26 cellular contexts compared by ENCODE assay signal in genomic region chr1:20169932-20170331, GRCh38. TPM values are rescaled to one million over a fixed set of nuclear protein-coding genes. Genes with fewer than 3 reads are reported as not detected.
A peak's percentile ranks its signal among the peaks of the same experiment; 100 is the strongest.
DNase-seq lines count a peak whose midpoint lies in the region; ATAC-seq, FAIRE-seq and TF ChIP-seq lines count a peak whose summit lies in the region.
"Had no signal": no experiment of that assay in that cellular context is flagged by ENCODE, and none has a peak within 500 bp of the region (broad histone marks: within the 10 kb centered on the region; RNA-seq: fewer than 3 reads in every experiment).

No MANE protein-coding gene starts in this region.

- H3K36me3 ChIP-seq in HepG2 (replicated peaks in 1 of 2; ENCODE audit: control insufficient read depth in 1 of 2, insufficient read depth in 2 of 2, low read length in 2 of 2) = no peaks in the 10 kb centered on the region; a peak in 1 of 5 replicates
- no peaks in the 10 kb centered on the region for H3K36me3 ChIP-seq in right lobe of liver
- H3K36me3 ChIP-seq in RWPE2 (ENCODE audit: low read depth) = no peaks in the 10 kb centered on the region
- H3K36me3 ChIP-seq in H1 (ENCODE audit: control insufficient read depth in 2 of 4, insufficient read depth in 4 of 4, low read length in 3 of 4) = no peaks in the 10 kb centered on the region
- H3K36me3 ChIP-seq: BE2C, HAP-1 had no signal

- H2AFZ ChIP-seq in HepG2 (ENCODE audit: low read length) = no peak overlapping the region
- H2AFZ ChIP-seq in H1 (ENCODE audit: low read length) = no peak overlapping the region
- H2AFZ ChIP-seq: GM23338 had no signal

- H3K56ac ChIP-seq in H1 (replicated peaks; ENCODE audit: insufficient read length, low read depth, low read length) = no peak overlapping the region

- no peak overlapping the region for H3K18ac ChIP-seq in H1 (ENCODE audit: extremely low read depth, low read length)

- peaks cover 4 to 28% of the 10 kb centered on the region in 2 experiments; a peak in 4 of 5 replicates for H3K27me3 ChIP-seq in HepG2 (ENCODE audit: control insufficient read depth in 1 of 2, insufficient read depth in 2 of 2, low read length in 2 of 2)
- H3K27me3 ChIP-seq in right lobe of liver = no peaks in the 10 kb centered on the region
- H3K27me3 ChIP-seq in RWPE2 (ENCODE audit: insufficient read depth, poor library complexity, severe bottlenecking) = no peaks in the 10 kb centered on the region
- H3K27me3 ChIP-seq in H1 (replicated peaks in 1 of 4; ENCODE audit: control insufficient read depth in 3 of 4, extremely low read depth in 1 of 4, insufficient read depth in 3 of 4, low read length in 3 of 4) = no peaks in the 10 kb centered on the region
- H3K27me3 ChIP-seq in dorsolateral prefrontal cortex = no peaks in the 10 kb centered on the region
- H3K27me3 ChIP-seq: BE2C had no signal

- TF ChIP-seq CTCF in HepG2 (CRISPR knock-in tag; IDR thresholded peaks at IDR 0.05) (no peak), right lobe of liver (IDR thresholded peaks at IDR 0.05) (no peak), RWPE2 (IDR thresholded peaks at IDR 0.05; ENCODE audit: poor library complexity, severe bottlenecking) (no peak), H1 (IDR thresholded peaks at IDR 0.05; ENCODE audit: control extremely low read depth in 1 of 3, insufficient read depth in 1 of 3, low read depth in 1 of 3, low read length in 3 of 3) (no peak), dorsolateral prefrontal cortex (IDR thresholded peaks at IDR 0.05 in 54 of 56, conservative IDR thresholded peaks at IDR 0.05 in 2 of 56; ENCODE audit: low read depth in 1 of 56, partially characterized antibody in 56 of 56) (no peak)

- no peak overlapping the region for H3K23ac ChIP-seq in H1 (ENCODE audit: insufficient read length)

- H4K20me1 ChIP-seq in HepG2 (ENCODE audit: insufficient read depth, low read length) (no peaks in the 10 kb centered on the region), H1 (replicated peaks in 1 of 2; ENCODE audit: control insufficient read depth in 1 of 2, insufficient read depth in 2 of 2, low read length in 2 of 2) (peaks cover 0 to 1% of the 10 kb centered on the region in 2 experiments)

- no peak overlapping the region for H4K91ac ChIP-seq in H1 (replicated peaks; ENCODE audit: insufficient read length, low read length)

- no TSS peak for BruUV-seq in HepG2 (replicated peaks; lab: Mats Ljungman, UMichigan)

- no peak overlapping the region for H3K14ac ChIP-seq in H1 (ENCODE audit: insufficient read length)

- no peaks in the 10 kb centered on the region for H3K4me1 ChIP-seq in HepG2 (ENCODE audit: insufficient read depth, low read length)
- peaks cover 0 to 5% (median 0%) of the 10 kb centered on the region in 4 donors for H3K4me1 ChIP-seq in right lobe of liver
- peaks cover 8% of the 10 kb centered on the region for H3K4me1 ChIP-seq in RWPE2 (ENCODE audit: insufficient read depth, poor library complexity, severe bottlenecking)
- peaks cover 0 to 5% (median 0%) of the 10 kb centered on the region in 4 experiments; a peak in 3 of 7 replicates for H3K4me1 ChIP-seq in H1 (replicated peaks in 1 of 4; ENCODE audit: control insufficient read depth in 3 of 4, insufficient read depth in 4 of 4, low read length in 3 of 4)
- H3K4me1 ChIP-seq: BE2C, HAP-1 had no signal

- H2AK5ac ChIP-seq in H1 (ENCODE audit: low read depth, low read length) = no peak overlapping the region

- H4K5ac ChIP-seq in H1 (ENCODE audit: insufficient read length, low read depth, low read length) = no peak overlapping the region

- in situ Hi-C loops in HepG2 (cut with HindIII; ENCODE audit: extremely low pct_ligation_motif_present, low pct_unique_long_range_greater_than_20kb) = no loop called here

- H3K9ac ChIP-seq in HepG2 (ENCODE audit: insufficient read depth, low read depth, low read length) = no peak overlapping the region
- no peak overlapping the region for H3K9ac ChIP-seq in H1 (replicated peaks in 1 of 4; ENCODE audit: extremely low read depth in 1 of 4, low read depth in 3 of 4, low read length in 3 of 4)

- no peak overlapping the region for H3K27ac ChIP-seq in HepG2 (ENCODE audit: extremely low read length, insufficient read depth, low read length)
- H3K27ac ChIP-seq in right lobe of liver = no peak overlapping the region
- H3K27ac ChIP-seq in RWPE2 (ENCODE audit: poor library complexity, severe bottlenecking) = peak overlapping the region; percentile 61
- no peak overlapping the region for H3K27ac ChIP-seq in H1 (ENCODE audit: low read depth, low read length)
- H3K27ac ChIP-seq in dorsolateral prefrontal cortex = peak overlapping the region in 3 of 59 donors; percentile 53 to 78 (median 75)
- H3K27ac ChIP-seq: 22Rv1 had no signal

- WGBS in HepG2 (ENCODE audit: low lambda C conversion rate) = 33% methylated on average over 4 of the region's 5 CpGs
- WGBS in right lobe of liver (ENCODE audit: insufficient coverage, low coverage, low lambda C conversion rate, missing lambda C conversion rate) = 93% methylated on average over 3 of the region's 5 CpGs
- 93% methylated on average over 5 of the region's 5 CpGs; no CpG with 5 or more reads in 1 of the 2 experiments for WGBS in H1 (ENCODE audit: extremely low coverage in 1 of 2, insufficient coverage in 1 of 2, insufficient read length in 1 of 2, insufficient replicate concordance in 2 of 2, low coverage in 1 of 2, low lambda C conversion rate in 2 of 2, missing lambda C conversion rate in 1 of 2), 2 experiments

- POLR2A ChIA-PET in HepG2 (lab: Yijun Ruan, JAX) = no interaction called here
- POLR2A ChIA-PET in H1 (lab: Charles Lee; ENCODE audit: partially characterized antibody) = no interaction called here

- TF ChIP-seq EP300 in HepG2 (IDR thresholded peaks at IDR 0.05; ENCODE audit: low read depth in 2 of 2, low read length in 2 of 2) = no peak
- no peak for TF ChIP-seq EP300 in HepG2 (CRISPR knock-in tag; IDR thresholded peaks at IDR 0.05; ENCODE audit: borderline replicate concordance)
- TF ChIP-seq EP300 in H1 (IDR thresholded peaks at IDR 0.05; ENCODE audit: borderline replicate concordance in 1 of 2, low read depth in 2 of 2, low read length in 2 of 2) = no peak

- peak overlapping the region; percentile 7; the same call in 1 of the 2 replicates for H4K8ac ChIP-seq in H1 (ENCODE audit: extremely low read depth, insufficient read depth, low read length)

- no peaks in the 10 kb centered on the region for H3K79me2 ChIP-seq in HepG2 (ENCODE audit: insufficient read depth, low read length)
- H3K79me2 ChIP-seq in H1 (ENCODE audit: control insufficient read depth in 1 of 2, insufficient read depth in 2 of 2, low read length in 2 of 2) = no peaks in the 10 kb centered on the region

- no peaks in the 10 kb centered on the region for H3K23me2 ChIP-seq in H1 (ENCODE audit: low read depth, low read length)

- FAIRE-seq in HepG2 (lab: Jason Lieb, UNC) = no peak
- FAIRE-seq in H1 (lab: Jason Lieb, UNC) = no peak
- FAIRE-seq: A204.1, D721Med, GM12878, GM19239, H54 had no signal

- H2BK15ac ChIP-seq in H1 (ENCODE audit: low read length) = no peak overlapping the region

- no peak for ATAC-seq in HepG2
- ATAC-seq in right lobe of liver = no peak
- ATAC-seq in RWPE2 (ENCODE audit: low read depth) = no peak
- ATAC-seq in HG02938 (IDR thresholded peaks at IDR 0.05; ENCODE audit: unreplicated experiment) = no peak
- ATAC-seq: CD8-positive, alpha-beta T cell; GM12878; GM23338 had no signal

- CTCF ChIA-PET in HepG2 (lab: Yijun Ruan, JAX; ENCODE audit: low intra/inter-chr PET ratio, low total read pairs) = no interaction called here
- CTCF ChIA-PET in H1 (lab: Charles Lee; ENCODE audit: partially characterized antibody) = interaction anchor here (0.6 to 8.4 kb wide), 9 partner anchors 11 to 251 kb away, joined by 3 to 85 read pairs (median 4); no protein-coding TSS in a partner anchor

- H2BK5ac ChIP-seq in H1 (ENCODE audit: low read depth, low read length) = no peak overlapping the region

- TF ChIP-seq POLR2A in HepG2 (IDR thresholded peaks at IDR 0.05; ENCODE audit: insufficient read depth in 1 of 2, low read depth in 2 of 2, low read length in 2 of 2) (no peak), right lobe of liver (IDR thresholded peaks at IDR 0.05) (no peak), H1 (IDR thresholded peaks at IDR 0.05; ENCODE audit: control extremely low read depth in 1 of 2, low read depth in 2 of 2, low read length in 2 of 2) (no peak)

- H3K79me1 ChIP-seq in H1 (ENCODE audit: low read depth, low read length) = no peaks in the 10 kb centered on the region; the same call in 1 of the 2 replicates

- no peak overlapping the region for H2BK20ac ChIP-seq in H1 (ENCODE audit: low read length)

- H3K4me2 ChIP-seq in HepG2 (ENCODE audit: low read depth, low read length) (no peak overlapping the region), H1 (ENCODE audit: insufficient read depth in 1 of 2, low read depth in 2 of 2, low read length in 2 of 2) (no peak overlapping the region)
- H3K4me2 ChIP-seq: GM23338 had no signal

- H3K9me3 ChIP-seq in HepG2 (ENCODE audit: low read length) (no peaks in the 10 kb centered on the region), right lobe of liver (no peaks in the 10 kb centered on the region), RWPE2 (ENCODE audit: severe bottlenecking) (no peaks in the 10 kb centered on the region), H1 (ENCODE audit: insufficient read depth in 2 of 2, low read depth in 1 of 2, low read length in 1 of 2) (no peaks in the 10 kb centered on the region; a peak in 1 of 4 replicates)
- H3K9me3 ChIP-seq: BE2C, HAP-1 had no signal

- no peak overlapping the region for H3K4ac ChIP-seq in H1 (replicated peaks; ENCODE audit: insufficient read length, low read depth, low read length)

- DNase-seq in HepG2 (ENCODE audit: low spot score) (no peak), right lobe of liver (no peak), RWPE2 (ENCODE audit: low spot score) (no peak), H1 (ENCODE audit: low read depth in 1 of 2, low spot score in 2 of 2) (no peak), posterior vena cava (ENCODE audit: low spot score) (peak; percentile 30), CD1c-positive myeloid dendritic cell (ENCODE audit: extremely low spot score) (no peak), dorsolateral prefrontal cortex (no peak)
- DNase-seq: ACHN; AML-193; BE2C; C1 segment of cervical spinal cord; CD4-positive, CD25-positive, alpha-beta regulatory T cell; CD8-positive, alpha-beta T cell; DMS 273 treated with DMSO at 0.1 percent for 48 hours; DMS79; EL; GDM1 had no signal

- TF ChIP-seq RAD21 in HepG2 (CRISPR knock-in tag; IDR thresholded peaks at IDR 0.05) (no peak), H1 (IDR thresholded peaks at IDR 0.05 in 1 of 2, conservative IDR thresholded peaks at IDR 0.05 in 1 of 2; ENCODE audit: low read depth in 2 of 2, low read length in 2 of 2) (peak in 1 of 2 experiments; percentile 6; a peak in 1 of 4 replicates)

- H2BK120ac ChIP-seq in H1 (replicated peaks; ENCODE audit: low read depth, low read length) = no peak overlapping the region

- H2BK12ac ChIP-seq in H1 (ENCODE audit: low read depth, low read length) = no peak overlapping the region

- intact Hi-C loops in HepG2 (cut with micrococcal nuclease; ENCODE audit: unreplicated experiment) (no loop called here), right lobe of liver (cut with DNase I) (loop anchor here in 1 of 2 donors (10.0 kb wide), 1 partner anchor 195 kb away; the partner anchor contains the start of gene PLA2G2A), posterior vena cava (cut with DNase I) (no loop called here), dorsolateral prefrontal cortex (cut with DNase I) (no loop called here)

- no peak overlapping the region for H3K4me3 ChIP-seq in HepG2 (replicated peaks in 1 of 3; ENCODE audit: insufficient read depth in 1 of 3, low read depth in 2 of 3, low read length in 3 of 3)
- no peak overlapping the region for H3K4me3 ChIP-seq in right lobe of liver
- H3K4me3 ChIP-seq in RWPE2 (ENCODE audit: severe bottlenecking) = no peak overlapping the region
- H3K4me3 ChIP-seq in H1 (ENCODE audit: extremely low read depth in 1 of 4, insufficient read depth in 2 of 4, low read depth in 3 of 4, low read length in 4 of 4) = no peak overlapping the region
- H3K4me3 ChIP-seq in dorsolateral prefrontal cortex = no peak overlapping the region
- H3K4me3 ChIP-seq: GM12878, GM23338, HAP-1 had no signal

RNA-seq across cellular contexts. Expression of gene UBXN10, which starts 16.0 kb away (rescaled TPM):
- 0.04 TPM in 1 of 2 replicates, not detected in the other for total RNA-seq in HepG2 (2016; rRNA removed; fragmentation: Illumina TruSeq; extraction: Trizol)
- total RNA-seq in HepG2 (2016; cell fraction: cytosol; rRNA removed; fragmentation: Illumina TruSeq; extraction: Trizol; ENCODE audit: low read depth) = not detected in 2 replicates
- 0.03 and 0.04 TPM in 2 replicates for total RNA-seq in HepG2 (2016; cell fraction: insoluble cytoplasmic fraction; rRNA removed; fragmentation: Illumina TruSeq; extraction: Trizol)
- 0.03 TPM in 2 replicates for total RNA-seq in HepG2 (2016; cell fraction: membrane; rRNA removed; fragmentation: Illumina TruSeq; extraction: Trizol)
- 0.09 TPM in 1 of 2 replicates, not detected in the other for total RNA-seq in HepG2 (2016; cell fraction: nucleus; rRNA removed; fragmentation: Illumina TruSeq; extraction: Trizol)
- 0.05 and 0.07 TPM in 2 replicates for polyA plus RNA-seq in HepG2 (2011; rRNA removed)
- 0.05 and 0.06 TPM in 2 replicates for polyA plus RNA-seq in HepG2 (2011; cell fraction: cytosol; rRNA removed)
- 0.03 and 0.08 TPM in 2 replicates for polyA plus RNA-seq in HepG2 (2011; cell fraction: nucleus; rRNA removed)
- polyA plus RNA-seq in HepG2 (2012) = 0.05 and 0.17 TPM in 2 replicates
- polyA plus RNA-seq in HepG2 (2016; cell fraction: cytosol; fragmentation: Illumina TruSeq; extraction: Trizol; ENCODE audit: low read depth) = not detected in 2 replicates
- 0.04 TPM in 1 of 2 replicates, not detected in the other for polyA plus RNA-seq in HepG2 (2016; cell fraction: insoluble cytoplasmic fraction; fragmentation: Illumina TruSeq; extraction: Trizol; ENCODE audit: low read depth)
- polyA plus RNA-seq in HepG2 (2016; cell fraction: membrane; fragmentation: Illumina TruSeq; extraction: Trizol; ENCODE audit: low read depth) = not detected in 2 replicates
- not detected in 2 replicates for polyA plus RNA-seq in HepG2 (2016; cell fraction: nucleus; fragmentation: Illumina TruSeq; extraction: Trizol; ENCODE audit: insufficient read depth, low read depth)
- polyA minus RNA-seq in HepG2 (2011; rRNA and poly(A)+ RNA removed; ENCODE audit: low replicate concordance) = 0.18 TPM in 1 of 2 replicates, not detected in the other
- polyA minus RNA-seq in HepG2 (2011; cell fraction: cytosol; rRNA and poly(A)+ RNA removed) = not detected in 2 replicates
- polyA minus RNA-seq in HepG2 (2011; cell fraction: nucleus; rRNA and poly(A)+ RNA removed) = 0.13 and 0.25 TPM in 2 replicates
- 1 to 10 TPM in 4 of 6 experiments, under 1 TPM in 2; 0.35 to 2.5 (median 1.8) TPM for total RNA-seq in right lobe of liver
- 0.43 and 0.44 TPM in 2 replicates for total RNA-seq in H1 (2021; fragmentation: NEBNext Ultra II Directional; extraction: Animal tissue kit (Norgen Biotek cat#: 25700))
- polyA plus RNA-seq in H1 (2011; rRNA removed) = 0.50 and 0.68 TPM in 2 replicates
- 0.67 TPM for polyA plus RNA-seq in H1 (2011; cell fraction: cytosol; rRNA removed)
- polyA plus RNA-seq in H1 (2011; cell fraction: nucleus; rRNA removed) = 0.48 TPM
- polyA plus RNA-seq in H1 (2012, experiment 1 of 2) = 0.48 to 0.86 TPM (median 0.74 TPM) in 4 replicates
- polyA plus RNA-seq in H1 (2012, experiment 2 of 2) = 0.20 TPM
- 0.36 TPM for polyA plus RNA-seq in H1 (2013, experiment 1 of 2)
- 0.40 TPM for polyA plus RNA-seq in H1 (2013, experiment 2 of 2)
- 1.3 and 1.5 TPM in 2 replicates for polyA minus RNA-seq in H1 (2011; rRNA and poly(A)+ RNA removed)
- polyA minus RNA-seq in H1 (2011; cell fraction: cytosol; rRNA and poly(A)+ RNA removed) = 0.22 TPM
- polyA minus RNA-seq in H1 (2011; cell fraction: nucleus; rRNA and poly(A)+ RNA removed) = 1.2 TPM
- total RNA-seq in posterior vena cava = under 1 TPM; 0.29 to 0.60 TPM
- total RNA-seq in dorsolateral prefrontal cortex = 10 to 100 TPM in 65 of 120 experiments, 1 to 10 TPM in 55; 2.9 to 18.7 (median 10.4) TPM
- total RNA-seq: GM12878 had no signal

RNA-seq across cellular contexts. Expression of gene PLA2G2C, which starts 16.4 kb away (rescaled TPM):
- not detected in 2 replicates for total RNA-seq in HepG2 (2016; rRNA removed; fragmentation: Illumina TruSeq; extraction: Trizol)
- total RNA-seq in HepG2 (2016; cell fraction: cytosol; rRNA removed; fragmentation: Illumina TruSeq; extraction: Trizol; ENCODE audit: low read depth) = not detected in 2 replicates
- total RNA-seq in HepG2 (2016; cell fraction: insoluble cytoplasmic fraction; rRNA removed; fragmentation: Illumina TruSeq; extraction: Trizol) = not detected in 2 replicates
- not detected in 2 replicates for total RNA-seq in HepG2 (2016; cell fraction: membrane; rRNA removed; fragmentation: Illumina TruSeq; extraction: Trizol)
- total RNA-seq in HepG2 (2016; cell fraction: nucleus; rRNA removed; fragmentation: Illumina TruSeq; extraction: Trizol) = not detected in 2 replicates
- not detected in 2 replicates for polyA plus RNA-seq in HepG2 (2011; rRNA removed)
- polyA plus RNA-seq in HepG2 (2011; cell fraction: cytosol; rRNA removed) = not detected in 2 replicates
- polyA plus RNA-seq in HepG2 (2011; cell fraction: nucleus; rRNA removed) = not detected in 2 replicates
- polyA plus RNA-seq in HepG2 (2012) = not detected in 2 replicates
- not detected in 2 replicates for polyA plus RNA-seq in HepG2 (2016; cell fraction: cytosol; fragmentation: Illumina TruSeq; extraction: Trizol; ENCODE audit: low read depth)
- polyA plus RNA-seq in HepG2 (2016; cell fraction: insoluble cytoplasmic fraction; fragmentation: Illumina TruSeq; extraction: Trizol; ENCODE audit: low read depth) = not detected in 2 replicates
- polyA plus RNA-seq in HepG2 (2016; cell fraction: membrane; fragmentation: Illumina TruSeq; extraction: Trizol; ENCODE audit: low read depth) = not detected in 2 replicates
- polyA plus RNA-seq in HepG2 (2016; cell fraction: nucleus; fragmentation: Illumina TruSeq; extraction: Trizol; ENCODE audit: insufficient read depth, low read depth) = not detected in 2 replicates
- not detected in 2 replicates for polyA minus RNA-seq in HepG2 (2011; rRNA and poly(A)+ RNA removed; ENCODE audit: low replicate concordance)
- not detected in 2 replicates for polyA minus RNA-seq in HepG2 (2011; cell fraction: cytosol; rRNA and poly(A)+ RNA removed)
- polyA minus RNA-seq in HepG2 (2011; cell fraction: nucleus; rRNA and poly(A)+ RNA removed) = not detected in 2 replicates
- total RNA-seq in right lobe of liver = not detected
- total RNA-seq in H1 (2021; fragmentation: NEBNext Ultra II Directional; extraction: Animal tissue kit (Norgen Biotek cat#: 25700)) = not detected in 2 replicates
- not detected in 2 replicates for polyA plus RNA-seq in H1 (2011; rRNA removed)
- not detected for polyA plus RNA-seq in H1 (2011; cell fraction: cytosol; rRNA removed)
- not detected for polyA plus RNA-seq in H1 (2011; cell fraction: nucleus; rRNA removed)
- polyA plus RNA-seq in H1 (2012, experiment 1 of 2) = not detected in 4 replicates
- polyA plus RNA-seq in H1 (2012, experiment 2 of 2) = not detected
- not detected for polyA plus RNA-seq in H1 (2013, experiment 1 of 2)
- not detected for polyA plus RNA-seq in H1 (2013, experiment 2 of 2)
- not detected in 2 replicates for polyA minus RNA-seq in H1 (2011; rRNA and poly(A)+ RNA removed)
- polyA minus RNA-seq in H1 (2011; cell fraction: cytosol; rRNA and poly(A)+ RNA removed) = not detected
- polyA minus RNA-seq in H1 (2011; cell fraction: nucleus; rRNA and poly(A)+ RNA removed) = not detected
- total RNA-seq in posterior vena cava = under 1 TPM; 0.14 to 0.24 TPM
- 1 to 10 TPM in 7 of 120 experiments, under 1 TPM in 46, not detected in 67; 0.13 to 3.1 (median 0.46) TPM for total RNA-seq in dorsolateral prefrontal cortex
- total RNA-seq: CD4-positive, CD25-positive, alpha-beta regulatory T cell; CD8-positive, alpha-beta T cell; GM12878; GM23338 had no signal
- polyA plus RNA-seq: CD4-positive, CD25-positive, alpha-beta regulatory T cell; GM23338 had no signal

RNA-seq across cellular contexts. Expression of gene PLA2G2F, which starts 30.8 kb away (rescaled TPM):
- total RNA-seq in HepG2 (2016; rRNA removed; fragmentation: Illumina TruSeq; extraction: Trizol) (not detected in 2 replicates), right lobe of liver (not detected), posterior vena cava (not detected), dorsolateral prefrontal cortex (under 1 TPM in 1 of 120 experiments, not detected in 119; 0.28 TPM)
- not detected in 2 replicates for total RNA-seq in HepG2 (2016; cell fraction: cytosol; rRNA removed; fragmentation: Illumina TruSeq; extraction: Trizol; ENCODE audit: low read depth)
- not detected in 2 replicates for total RNA-seq in HepG2 (2016; cell fraction: insoluble cytoplasmic fraction; rRNA removed; fragmentation: Illumina TruSeq; extraction: Trizol)
- not detected in 2 replicates for total RNA-seq in HepG2 (2016; cell fraction: membrane; rRNA removed; fragmentation: Illumina TruSeq; extraction: Trizol)
- total RNA-seq in HepG2 (2016; cell fraction: nucleus; rRNA removed; fragmentation: Illumina TruSeq; extraction: Trizol) = not detected in 2 replicates
- polyA plus RNA-seq in HepG2 (2011; rRNA removed) (not detected in 2 replicates), H1 (2011; rRNA removed) (not detected in 2 replicates)
- polyA plus RNA-seq in HepG2 (2011; cell fraction: cytosol; rRNA removed) = not detected in 2 replicates
- polyA plus RNA-seq in HepG2 (2011; cell fraction: nucleus; rRNA removed) = 0.06 TPM in 1 of 2 replicates, not detected in the other
- polyA plus RNA-seq in HepG2 (2012) = not detected in 2 replicates
- polyA plus RNA-seq in HepG2 (2016; cell fraction: cytosol; fragmentation: Illumina TruSeq; extraction: Trizol; ENCODE audit: low read depth) = not detected in 2 replicates
- not detected in 2 replicates for polyA plus RNA-seq in HepG2 (2016; cell fraction: insoluble cytoplasmic fraction; fragmentation: Illumina TruSeq; extraction: Trizol; ENCODE audit: low read depth)
- polyA plus RNA-seq in HepG2 (2016; cell fraction: membrane; fragmentation: Illumina TruSeq; extraction: Trizol; ENCODE audit: low read depth) = not detected in 2 replicates
- polyA plus RNA-seq in HepG2 (2016; cell fraction: nucleus; fragmentation: Illumina TruSeq; extraction: Trizol; ENCODE audit: insufficient read depth, low read depth) = not detected in 2 replicates
- not detected in 2 replicates for polyA minus RNA-seq in HepG2 (2011; rRNA and poly(A)+ RNA removed; ENCODE audit: low replicate concordance)
- not detected in 2 replicates for polyA minus RNA-seq in HepG2 (2011; cell fraction: cytosol; rRNA and poly(A)+ RNA removed)
- polyA minus RNA-seq in HepG2 (2011; cell fraction: nucleus; rRNA and poly(A)+ RNA removed) = not detected in 2 replicates
- not detected in 2 replicates for total RNA-seq in H1 (2021; fragmentation: NEBNext Ultra II Directional; extraction: Animal tissue kit (Norgen Biotek cat#: 25700))
- not detected for polyA plus RNA-seq in H1 (2011; cell fraction: cytosol; rRNA removed)
- polyA plus RNA-seq in H1 (2011; cell fraction: nucleus; rRNA removed) = not detected
- not detected in 4 replicates for polyA plus RNA-seq in H1 (2012, experiment 1 of 2)
- not detected for polyA plus RNA-seq in H1 (2012, experiment 2 of 2)
- polyA plus RNA-seq in H1 (2013, experiment 1 of 2) = not detected
- not detected for polyA plus RNA-seq in H1 (2013, experiment 2 of 2)
- not detected in 2 replicates for polyA minus RNA-seq in H1 (2011; rRNA and poly(A)+ RNA removed)
- polyA minus RNA-seq in H1 (2011; cell fraction: cytosol; rRNA and poly(A)+ RNA removed) = not detected
- polyA minus RNA-seq in H1 (2011; cell fraction: nucleus; rRNA and poly(A)+ RNA removed) = not detected
- total RNA-seq: CD4-positive, CD25-positive, alpha-beta regulatory T cell; CD8-positive, alpha-beta T cell; GM12878; GM23338 had no signal
- polyA plus RNA-seq: CD4-positive, CD25-positive, alpha-beta regulatory T cell; GM23338 had no signal

RNA-seq across cellular contexts. Expression of gene PLA2G2D, which starts 50.6 kb away (rescaled TPM):
- total RNA-seq in HepG2 (2016; rRNA removed; fragmentation: Illumina TruSeq; extraction: Trizol) (not detected in 2 replicates), right lobe of liver (under 1 TPM in 1 of 6 experiments, not detected in 5; 0.10 TPM), posterior vena cava (not detected), dorsolateral prefrontal cortex (under 1 TPM in 3 of 120 experiments, not detected in 117; 0.16 to 0.26 (median 0.17) TPM)
- total RNA-seq in HepG2 (2016; cell fraction: cytosol; rRNA removed; fragmentation: Illumina TruSeq; extraction: Trizol; ENCODE audit: low read depth) = not detected in 2 replicates
- total RNA-seq in HepG2 (2016; cell fraction: insoluble cytoplasmic fraction; rRNA removed; fragmentation: Illumina TruSeq; extraction: Trizol) = not detected in 2 replicates
- not detected in 2 replicates for total RNA-seq in HepG2 (2016; cell fraction: membrane; rRNA removed; fragmentation: Illumina TruSeq; extraction: Trizol)
- not detected in 2 replicates for total RNA-seq in HepG2 (2016; cell fraction: nucleus; rRNA removed; fragmentation: Illumina TruSeq; extraction: Trizol)
- polyA plus RNA-seq in HepG2 (2011; rRNA removed) (not detected in 2 replicates), H1 (2011; rRNA removed) (not detected in 2 replicates)
- polyA plus RNA-seq in HepG2 (2011; cell fraction: cytosol; rRNA removed) = not detected in 2 replicates
- polyA plus RNA-seq in HepG2 (2011; cell fraction: nucleus; rRNA removed) = not detected in 2 replicates
- not detected in 2 replicates for polyA plus RNA-seq in HepG2 (2012)
- polyA plus RNA-seq in HepG2 (2016; cell fraction: cytosol; fragmentation: Illumina TruSeq; extraction: Trizol; ENCODE audit: low read depth) = not detected in 2 replicates
- polyA plus RNA-seq in HepG2 (2016; cell fraction: insoluble cytoplasmic fraction; fragmentation: Illumina TruSeq; extraction: Trizol; ENCODE audit: low read depth) = not detected in 2 replicates
- not detected in 2 replicates for polyA plus RNA-seq in HepG2 (2016; cell fraction: membrane; fragmentation: Illumina TruSeq; extraction: Trizol; ENCODE audit: low read depth)
- polyA plus RNA-seq in HepG2 (2016; cell fraction: nucleus; fragmentation: Illumina TruSeq; extraction: Trizol; ENCODE audit: insufficient read depth, low read depth) = not detected in 2 replicates
- not detected in 2 replicates for polyA minus RNA-seq in HepG2 (2011; rRNA and poly(A)+ RNA removed; ENCODE audit: low replicate concordance)
- polyA minus RNA-seq in HepG2 (2011; cell fraction: cytosol; rRNA and poly(A)+ RNA removed) = not detected in 2 replicates
- polyA minus RNA-seq in HepG2 (2011; cell fraction: nucleus; rRNA and poly(A)+ RNA removed) = not detected in 2 replicates
- total RNA-seq in H1 (2021; fragmentation: NEBNext Ultra II Directional; extraction: Animal tissue kit (Norgen Biotek cat#: 25700)) = not detected in 2 replicates
- not detected for polyA plus RNA-seq in H1 (2011; cell fraction: cytosol; rRNA removed)
- polyA plus RNA-seq in H1 (2011; cell fraction: nucleus; rRNA removed) = not detected
- not detected in 4 replicates for polyA plus RNA-seq in H1 (2012, experiment 1 of 2)
- not detected for polyA plus RNA-seq in H1 (2012, experiment 2 of 2)
- not detected for polyA plus RNA-seq in H1 (2013, experiment 1 of 2)
- not detected for polyA plus RNA-seq in H1 (2013, experiment 2 of 2)
- not detected in 2 replicates for polyA minus RNA-seq in H1 (2011; rRNA and poly(A)+ RNA removed)
- not detected for polyA minus RNA-seq in H1 (2011; cell fraction: cytosol; rRNA and poly(A)+ RNA removed)
- not detected for polyA minus RNA-seq in H1 (2011; cell fraction: nucleus; rRNA and poly(A)+ RNA removed)
- total RNA-seq: CD4-positive, CD25-positive, alpha-beta regulatory T cell; CD8-positive, alpha-beta T cell; GM23338 had no signal
- polyA plus RNA-seq: CD4-positive, CD25-positive, alpha-beta regulatory T cell; GM23338 had no signal

Comparison
In these comparisons a context has a peak if more than half of its experiments do, and no peak if none do; other contexts are left out.
1. Of the 41 proteins assayed by ChIP-seq in both HepG2 and H1: peak only in HepG2: none; only in H1: KDM1A; in both: none; in neither: 39; mixed calls (peak in some experiments, not most) for 1.